Comparison of ENCODE assay signal across 14 cellular contexts in the genomic region with DNA sequence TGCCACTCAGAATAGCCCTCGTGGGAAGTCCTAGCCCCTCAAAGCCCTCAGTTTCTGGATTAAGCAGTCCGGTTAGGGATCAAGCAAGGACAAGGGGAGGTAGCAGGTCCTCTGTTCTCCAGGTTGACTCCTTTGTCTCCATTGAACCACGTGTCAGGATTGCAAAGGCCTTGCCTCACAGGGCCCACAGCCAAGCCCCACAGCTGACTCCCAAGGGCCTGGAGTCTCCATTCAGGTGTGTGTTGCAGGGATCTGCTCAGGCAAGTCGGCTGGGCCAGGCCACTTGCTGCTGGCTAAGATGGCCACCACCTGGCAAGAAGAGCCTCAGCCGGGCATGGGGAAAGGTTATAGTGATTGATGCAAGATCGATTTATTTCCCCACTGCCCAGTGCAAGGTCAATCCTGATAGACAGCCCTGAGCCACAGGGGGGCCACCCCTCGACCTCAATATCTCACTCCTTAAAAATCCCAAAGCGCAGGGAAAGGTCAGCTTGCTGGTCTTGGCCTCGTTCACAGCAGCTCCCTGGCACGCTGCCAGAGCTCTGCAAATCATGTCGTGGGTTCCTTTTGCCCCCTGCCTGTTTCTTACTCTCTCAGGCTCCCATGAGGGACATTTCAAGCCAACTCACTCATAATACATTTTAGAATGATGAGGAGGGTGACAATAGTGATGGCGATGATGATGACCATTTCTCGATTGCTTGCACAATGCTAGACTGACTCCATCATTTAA.
"Had no signal": no experiment of that assay in that cellular context is flagged by ENCODE, and none has a peak within 500 bp of the region (broad histone marks: within the 10 kb centered on the region; RNA-seq: fewer than 3 reads in every experiment).

No MANE protein-coding gene starts in this region.

- H3K4me1 ChIP-seq: colonic mucosa, heart left ventricle, sigmoid colon, stomach had no signal

- H3K27ac ChIP-seq: colonic mucosa, heart left ventricle, sigmoid colon, skin epidermis, stomach had no signal

- H3K9me3 ChIP-seq: colonic mucosa, heart left ventricle, mucosa of descending colon, sigmoid colon, stomach had no signal

- DNase-seq: colonic mucosa; dermis blood vessel endothelial cell; foreskin melanocyte; heart left ventricle; hippocampal formation; left colon; left ventricle myocardium superior; mucosa of descending colon; naive thymus-derived CD8-positive, alpha-beta T cell; sigmoid colon; stimulated activated naive CD4-positive, alpha-beta T cell; stomach; substantia nigra had no signal

- H3K4me3 ChIP-seq: colonic mucosa, heart left ventricle, mucosa of descending colon, sigmoid colon, skin epidermis, stomach had no signal

- ATAC-seq: heart left ventricle; left colon; left ventricle myocardium superior; mucosa of descending colon; naive thymus-derived CD8-positive, alpha-beta T cell had no signal

- H3K27me3 ChIP-seq: colonic mucosa had no signal

- H3K36me3 ChIP-seq: colonic mucosa, heart left ventricle, sigmoid colon, stomach had no signal
